In genomic region chrX:103776586-103776985, GRCh38 we compare ENCODE assay signal across 19 cellular contexts. TPM values are rescaled to one million over a fixed set of nuclear protein-coding genes. Genes with fewer than 3 reads are reported as not detected.
DNase-seq lines count a peak whose midpoint lies in the region; ATAC-seq, FAIRE-seq and TF ChIP-seq lines count a peak whose summit lies in the region.
"Had no signal": no experiment of that assay in that cellular context is flagged by ENCODE, and none has a peak within 500 bp of the region (broad histone marks: within the 10 kb centered on the region; RNA-seq: fewer than 3 reads in every experiment).

A gene with protein sequence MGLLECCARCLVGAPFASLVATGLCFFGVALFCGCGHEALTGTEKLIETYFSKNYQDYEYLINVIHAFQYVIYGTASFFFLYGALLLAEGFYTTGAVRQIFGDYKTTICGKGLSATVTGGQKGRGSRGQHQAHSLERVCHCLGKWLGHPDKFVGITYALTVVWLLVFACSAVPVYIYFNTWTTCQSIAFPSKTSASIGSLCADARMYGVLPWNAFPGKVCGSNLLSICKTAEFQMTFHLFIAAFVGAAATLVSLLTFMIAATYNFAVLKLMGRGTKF (plus strand): TSS chrX:103776840. CDS start chrX:103776996, 156 bp downstream.

- 0% methylated on average over 2 of the region's 3 CpGs for WGBS in K562 (ENCODE audit: insufficient coverage, low coverage, missing lambda C conversion rate)

- H3K9me1 ChIP-seq in K562 (ENCODE audit: control insufficient read depth, insufficient read depth, low read length) = no peaks in the 10 kb centered on the region

- H3K9me2 ChIP-seq in GM23338 (ENCODE audit: insufficient read depth) = no peaks in the 10 kb centered on the region

- no peaks in the 10 kb centered on the region for H3F3A ChIP-seq in GM23338 (replicated peaks; ENCODE audit: low read depth)

- in situ Hi-C loops in K562 (cut with MboI) = no loop called here

- TF ChIP-seq CTCF in GM23338 (conservative IDR thresholded peaks at IDR 0.05; ENCODE audit: low read depth in 2 of 2) (no peak), K562 (IDR thresholded peaks at IDR 0.05 in 2 of 3, conservative IDR thresholded peaks at IDR 0.05 in 1 of 3; ENCODE audit: insufficient read depth in 2 of 3, low read depth in 1 of 3, low read length in 3 of 3) (no peak)

- H3K4me1 ChIP-seq in GM23338 (ENCODE audit: insufficient read depth) (0 out of 2 replicates have a peak, but pooled peaks cover 5% of the 10 kb centered on the region), K562 (replicated peaks in 1 of 2; ENCODE audit: control insufficient read depth in 2 of 2, insufficient read depth in 2 of 2, low read length in 2 of 2) (no peaks in the 10 kb centered on the region)

- peaks cover 10% of the 10 kb centered on the region for H3K4me1 Mint-ChIP-seq in GM23338
- H3K4me1 Mint-ChIP-seq in activated CD8-positive, alpha-beta T cell treated with anti-CD3 and anti-CD28 coated beads, Interleukin-2, amount 10 ng/mL, durations not matched to agents 7 days and 5 days (ENCODE audit: low read depth) = no peaks in the 10 kb centered on the region
- H3K4me1 Mint-ChIP-seq: immature natural killer cell had no signal

- intact Hi-C loops in K562 (cut with micrococcal nuclease) = no loop called here

- H3K27me3 ChIP-seq in GM23338 (ENCODE audit: insufficient read depth) = no peaks in the 10 kb centered on the region
- H3K27me3 ChIP-seq in K562 (ENCODE audit: control insufficient read depth in 2 of 2, insufficient read depth in 2 of 2, low read length in 2 of 2) = peaks cover 0 to 16% of the 10 kb centered on the region in 2 experiments; a peak in 2 of 5 replicates

- H2AFZ ChIP-seq in GM23338 (no peak within 1 kb of the TSS), K562 (ENCODE audit: low read depth, low read length) (no peak within 1 kb of the TSS)

- no peaks in the 10 kb centered on the region for H4K20me1 ChIP-seq in GM23338 (replicated peaks; ENCODE audit: insufficient read depth)
- H4K20me1 ChIP-seq in K562 (replicated peaks; ENCODE audit: control insufficient read depth, insufficient read depth, low read length) = no peaks in the 10 kb centered on the region

- POLR2A ChIA-PET in K562 (lab: Yijun Ruan, JAX) = no interaction called here
- POLR2A ChIA-PET in activated CD8-positive, alpha-beta T cell treated with anti-CD3 and anti-CD28 coated beads, Interleukin-2, amount 10 ng/mL, durations not matched to agents 7 days and 5 days (lab: Charles Lee) = no interaction called here

- H3K9me3 Mint-ChIP-seq in GM23338 = no peaks in the 10 kb centered on the region
- H3K9me3 Mint-ChIP-seq in activated CD8-positive, alpha-beta T cell treated with anti-CD3 and anti-CD28 coated beads, Interleukin-2, amount 10 ng/mL, durations not matched to agents 7 days and 5 days (ENCODE audit: insufficient read depth) = no peaks in the 10 kb centered on the region
- H3K9me3 Mint-ChIP-seq: immature natural killer cell; natural killer cell treated with Interleukin-12 subunit alpha and Interleukin-12 subunit beta and Interleukin-15 and Interleukin-18, amount 100 ng/mL, for 72 hours had no signal

- TF ChIP-seq POLR2A in K562 (conservative IDR thresholded peaks at IDR 0.05) = no peak

- ATAC-seq in GM23338 = peak; percentile 45
- no peak for ATAC-seq in K562
- no peak for ATAC-seq in activated CD8-positive, alpha-beta T cell treated with anti-CD3 and anti-CD28 coated beads, Interleukin-2, amount 10 ng/mL, durations not matched to agents 7 days and 5 days
- ATAC-seq: activated CD4-positive, CD25-positive, alpha-beta regulatory T cell treated with anti-CD3 and anti-CD28 coated beads, Interleukin-2, amount 50 U/mL, for 24 hours; natural killer cell treated with Interleukin-12 subunit alpha and Interleukin-12 subunit beta and Interleukin-15 and Interleukin-18, amount 100 ng/mL, for 72 hours had no signal

- H3K36me3 ChIP-seq in GM23338 (ENCODE audit: insufficient read depth) = no peaks in the 10 kb centered on the region
- no peaks in the 10 kb centered on the region for H3K36me3 ChIP-seq in K562 (ENCODE audit: control insufficient read depth, insufficient read depth, low read length)

- H3K27me3 Mint-ChIP-seq in GM23338 (ENCODE audit: insufficient read depth, low read depth, poor library complexity) = peaks cover 7% of the 10 kb centered on the region
- peaks cover 3% of the 10 kb centered on the region for H3K27me3 Mint-ChIP-seq in activated CD8-positive, alpha-beta T cell treated with anti-CD3 and anti-CD28 coated beads, Interleukin-2, amount 10 ng/mL, durations not matched to agents 7 days and 5 days (ENCODE audit: low read depth)

- H3K9ac ChIP-seq in K562 (ENCODE audit: insufficient read depth in 1 of 2, low read depth in 2 of 2, low read length in 2 of 2) = no peak within 1 kb of the TSS

- H3K4me2 ChIP-seq in GM23338 (no peak within 1 kb of the TSS), K562 (ENCODE audit: insufficient read depth, low read length) (no peak within 1 kb of the TSS)

- TF ChIP-seq RAD21 in K562 (CRISPR knock-in tag; conservative IDR thresholded peaks at IDR 0.05 in 1 of 2, IDR thresholded peaks at IDR 0.05 in 1 of 2) = no peak

- FAIRE-seq in K562 (lab: Jason Lieb, UNC) (no peak), HTR-8/SVneo (lab: Jason Lieb, UNC) (no peak)
- FAIRE-seq: colon had no signal

- H3K27ac ChIP-seq in GM23338 (ENCODE audit: low read depth) (0 out of 2 replicates have a peak within 1 kb of the TSS, but pooled peaks have one; percentile 50), K562 (ENCODE audit: extremely low read depth, low read depth, low read length) (no peak within 1 kb of the TSS)

- H3K9me3 ChIP-seq in K562 (replicated peaks; ENCODE audit: control insufficient read depth, insufficient read depth, low read depth, low read length) = no peaks in the 10 kb centered on the region

- no peaks in the 10 kb centered on the region for H3K79me2 ChIP-seq in GM23338 (replicated peaks; ENCODE audit: insufficient read depth)
- no peaks in the 10 kb centered on the region for H3K79me2 ChIP-seq in K562 (ENCODE audit: control insufficient read depth, insufficient read depth, low read length)

- CTCF ChIA-PET in K562 (lab: Yijun Ruan, JAX; ENCODE audit: low intra/inter-chr PET ratio) = no interaction called here
- CTCF ChIA-PET in activated CD8-positive, alpha-beta T cell treated with anti-CD3 and anti-CD28 coated beads, Interleukin-2, amount 10 ng/mL, durations not matched to agents 7 days and 5 days (lab: Charles Lee) = no interaction called here

- DNase-seq in GM23338 (ENCODE audit: low spot score) = peak; percentile 8
- DNase-seq in K562 (ENCODE audit: extremely low read depth in 1 of 4, low spot score in 3 of 4) = no peak
- peak; percentile 51 for DNase-seq in iPS-NIHi7 (ENCODE audit: extremely low spot score)
- DNase-seq in retina = peak; percentile 6
- DNase-seq in activated CD4-positive, alpha-beta T cell treated with anti-CD3 and anti-CD28 coated beads for 1 hour = no peak
- DNase-seq in activated CD8-positive, alpha-beta T cell treated with anti-CD3 and anti-CD28 coated beads, Interleukin-2, amount 10 ng/mL, durations not matched to agents 7 days and 5 days = no peak
- no peak for DNase-seq in activated CD8-positive, alpha-beta memory T cell treated with anti-CD3 and anti-CD28 coated beads for 24 hours
- DNase-seq in HTR-8/SVneo (ENCODE audit: insufficient read length, low spot score) = no peak
- DNase-seq: activated gamma-delta T cell treated with Interleukin-2 at 50 U/mL for 16 hours, foreskin melanocyte, immature natural killer cell, NCI-H2029 treated with DMSO at 0.1 percent for 48 hours, NCI-H526, OCI-M1, T-helper 9 cell had no signal

- no peak within 1 kb of the TSS for H3K4me3 ChIP-seq in GM23338
- H3K4me3 ChIP-seq in K562 = no peak within 1 kb of the TSS
- H3K4me3 ChIP-seq: lung had no signal

- no peak within 1 kb of the TSS for H3K27ac Mint-ChIP-seq in GM23338
- no peak within 1 kb of the TSS for H3K27ac Mint-ChIP-seq in activated CD8-positive, alpha-beta T cell treated with anti-CD3 and anti-CD28 coated beads, Interleukin-2, amount 10 ng/mL, durations not matched to agents 7 days and 5 days
- H3K27ac Mint-ChIP-seq: immature natural killer cell; natural killer cell treated with Interleukin-12 subunit alpha and Interleukin-12 subunit beta and Interleukin-15 and Interleukin-18, amount 100 ng/mL, for 72 hours had no signal

- BruUV-seq in K562 (replicated peaks; lab: Mats Ljungman, UMichigan) = no TSS peak

- no peak for TF ChIP-seq EP300 in K562 (IDR thresholded peaks at IDR 0.05; ENCODE audit: low read length)

- peaks cover 43% of the 10 kb centered on the region for H3K36me3 Mint-ChIP-seq in GM23338 (ENCODE audit: low read depth)
- H3K36me3 Mint-ChIP-seq in activated CD8-positive, alpha-beta T cell treated with anti-CD3 and anti-CD28 coated beads, Interleukin-2, amount 10 ng/mL, durations not matched to agents 7 days and 5 days (ENCODE audit: low read depth) = no peaks in the 10 kb centered on the region
- H3K36me3 Mint-ChIP-seq: immature natural killer cell; natural killer cell treated with Interleukin-12 subunit alpha and Interleukin-12 subunit beta and Interleukin-15 and Interleukin-18, amount 100 ng/mL, for 72 hours had no signal

- no peak within 1 kb of the TSS for H3K4me3 Mint-ChIP-seq in GM23338
- H3K4me3 Mint-ChIP-seq in activated CD8-positive, alpha-beta T cell treated with anti-CD3 and anti-CD28 coated beads, Interleukin-2, amount 10 ng/mL, durations not matched to agents 7 days and 5 days = no peak within 1 kb of the TSS
- H3K4me3 Mint-ChIP-seq: immature natural killer cell; natural killer cell treated with Interleukin-12 subunit alpha and Interleukin-12 subunit beta and Interleukin-15 and Interleukin-18, amount 100 ng/mL, for 72 hours had no signal

RNA-seq across cellular contexts. Expression of the gene that starts here (rescaled TPM):
- total RNA-seq in GM23338 (2014; rRNA removed; shearing (Covaris generic)) = 49.9 and 66.9 TPM in 2 replicates
- polyA plus RNA-seq in GM23338 (2016; fragmentation: Nextera tagmentation; extraction: Ambion mirVana) = 30.2 and 36.9 TPM in 2 replicates
- not detected in 2 replicates for total RNA-seq in K562 (2011; cell fraction: chromatin; rRNA removed; ENCODE audit: low replicate concordance)
- total RNA-seq in K562 (2011; cell fraction: nucleolus; rRNA removed) = not detected in 2 replicates
- total RNA-seq in K562 (2011; cell fraction: nucleoplasm; rRNA removed) = not detected in 2 replicates
- not detected in 2 replicates for total RNA-seq in K562 (2014; rRNA removed)
- not detected in 2 replicates for total RNA-seq in K562 (2014; rRNA removed; fragmentation: Illumina TruSeq; extraction: Trizol)
- not detected in 2 replicates for total RNA-seq in K562 (2015; rRNA removed; fragmentation: Illumina TruSeq; extraction: Trizol)
- total RNA-seq in K562 (2021) = not detected in 2 replicates
- polyA plus RNA-seq in K562 (2011; rRNA removed) = not detected in 2 replicates
- polyA plus RNA-seq in K562 (2011; cell fraction: cytosol; rRNA removed) = not detected in 2 replicates
- not detected in 2 replicates for polyA plus RNA-seq in K562 (2011; cell fraction: nucleus; rRNA removed)
- not detected in 2 replicates for polyA plus RNA-seq in K562 (2012)
- not detected in 2 replicates for polyA plus RNA-seq in K562 (2014; fragmentation: Illumina TruSeq; extraction: Trizol)
- polyA plus RNA-seq in K562 (2014; fragmentation: Nextera tagmentation; extraction: Ambion mirVana) = not detected
- polyA plus RNA-seq in K562 (2014; rRNA removed) = not detected in 2 replicates
- polyA minus RNA-seq in K562 (2011; rRNA and poly(A)+ RNA removed) = 0.45 TPM in 1 of 2 replicates, not detected in the other
- polyA minus RNA-seq in K562 (2011; cell fraction: cytosol; rRNA and poly(A)+ RNA removed) = not detected in 2 replicates
- not detected in 2 replicates for polyA minus RNA-seq in K562 (2011; cell fraction: nucleus; rRNA and poly(A)+ RNA removed)
- not detected for total RNA-seq in activated CD8-positive, alpha-beta T cell treated with anti-CD3 and anti-CD28 coated beads, Interleukin-2, amount 10 ng/mL, durations not matched to agents 7 days and 5 days
- total RNA-seq: natural killer cell treated with Interleukin-12 subunit alpha and Interleukin-12 subunit beta and Interleukin-15 and Interleukin-18, amount 100 ng/mL, for 72 hours had no signal
- polyA plus RNA-seq: immature natural killer cell had no signal

Comparison
In these comparisons a context has a peak if more than half of its experiments do, and no peak if none do; other contexts are left out.
1. RNA of the gene that starts here (total RNA-seq): 49.9 to 66.9 TPM in GM23338; not detected in K562 and not detected in activated CD8-positive, alpha-beta T cell treated with anti-CD3 and anti-CD28 coated beads, Interleukin-2, amount 10 ng/mL, durations not matched to agents 7 days and 5 days; every median in the first group is over 10 times any median in the second.
2. RNA of the gene that starts here (polyA plus RNA-seq): 30.2 to 36.9 TPM in GM23338; not detected in K562; every median in the first group is over 10 times any median in the second.
3. DNase-seq: peak in GM23338 (single experiment), iPS-NIHi7 (single experiment) and retina (single experiment); none in K562 (0 of 4), activated CD4-positive, alpha-beta T cell treated with anti-CD3 and anti-CD28 coated beads for 1 hour (single experiment), activated CD8-positive, alpha-beta T cell treated with anti-CD3 and anti-CD28 coated beads, Interleukin-2, amount 10 ng/mL, durations not matched to agents 7 days and 5 days (single experiment), activated CD8-positive, alpha-beta memory T cell treated with anti-CD3 and anti-CD28 coated beads for 24 hours (single experiment) and HTR-8/SVneo (single experiment).